ENCODE assay signal across 8 cellular contexts in the genomic region with DNA sequence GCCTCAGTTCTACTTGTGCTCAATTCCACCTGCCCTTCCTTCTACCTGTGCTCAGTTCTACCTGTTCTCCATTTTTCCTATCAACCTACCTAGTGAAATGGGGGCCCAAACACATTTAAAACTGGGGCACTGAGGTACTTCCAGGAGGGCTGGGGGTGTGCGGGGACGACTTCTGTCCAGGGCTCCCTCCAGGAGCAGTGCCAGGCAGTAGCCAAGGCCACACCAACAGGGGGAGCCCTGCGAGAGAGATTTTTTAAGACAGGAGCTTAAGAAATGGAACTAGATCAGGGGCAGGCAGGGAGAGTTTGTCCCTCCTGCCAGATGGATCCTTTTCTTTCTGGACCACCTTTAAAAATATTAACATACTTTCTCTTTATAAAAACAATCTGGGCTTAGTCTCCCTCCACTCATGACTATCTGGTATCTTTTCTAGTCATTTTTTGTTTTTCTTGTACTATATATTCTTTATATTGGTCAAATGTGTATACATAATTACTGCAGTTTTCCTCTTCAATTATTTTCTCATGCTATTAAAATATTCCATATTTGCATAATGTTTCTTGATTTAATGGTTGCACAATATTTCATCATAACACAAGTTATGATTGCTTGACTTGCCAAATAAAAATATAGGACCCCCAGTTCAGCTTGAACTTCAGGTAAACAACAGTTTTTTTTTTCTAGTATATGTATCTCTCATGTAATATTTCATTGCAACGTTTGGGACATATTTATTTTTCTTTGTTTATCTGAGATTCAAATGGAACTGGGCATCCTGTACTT. TPM values are rescaled to one million over a fixed set of nuclear protein-coding genes. Genes with fewer than 3 reads are reported as not detected.
DNase-seq lines count a peak whose midpoint lies in the region; ATAC-seq and TF ChIP-seq lines count a peak whose summit lies in the region.

No MANE protein-coding gene starts in this region.

- peaks cover 0 to 18% (median 6%) of the 10 kb centered on the region in 9 donors for H3K36me3 ChIP-seq in heart right ventricle
- no peaks in the 10 kb centered on the region for H3K36me3 ChIP-seq in PC-9 (ENCODE audit: low read depth)

- H3K4me1 ChIP-seq in heart right ventricle (peaks cover 0 to 3% (median 0%) of the 10 kb centered on the region in 9 donors), PC-9 (replicated peaks; ENCODE audit: insufficient read depth) (no peaks in the 10 kb centered on the region)

- H3K9me2 ChIP-seq in PC-9 (ENCODE audit: insufficient read depth), result no peaks in the 10 kb centered on the region

- no peaks in the 10 kb centered on the region for H4K20me1 ChIP-seq in PC-9 (ENCODE audit: insufficient read depth)

- H3F3A ChIP-seq in PC-9 (ENCODE audit: insufficient read depth, low read depth), result no peaks in the 10 kb centered on the region

- DNase-seq in heart right ventricle, result peak in 1 of 2 donors; percentile 21
- no peak for DNase-seq in Right ventricle myocardium inferior (ENCODE audit: missing footprints)
- peak in 1 of 2 experiments; percentile 1 for DNase-seq in PC-9
- DNase-seq in cerebellar cortex (ENCODE audit: low spot score), result peak; percentile 28
- peak; percentile 47 for DNase-seq in midbrain (lab: John Stamatoyannopoulos, UW)
- no peak for DNase-seq in activated CD4-positive, CD25-positive, alpha-beta regulatory T cell (lab: John Stamatoyannopoulos, UW)
- DNase-seq in NCI-H128 (lab: John Stamatoyannopoulos, UW; ENCODE audit: unreplicated experiment), result no peak

- intact Hi-C loops in heart right ventricle (cut with DNase I) (no loop called here), Right ventricle myocardium inferior (cut with DNase I) (no loop called here), PC-9 (cut with micrococcal nuclease; ENCODE audit: unreplicated experiment) (no loop called here)

- POLR2A ChIA-PET in PC-9 (lab: Charles Lee; ENCODE audit: unreplicated experiment), result no interaction called here

- H3K27ac ChIP-seq in heart right ventricle (no peak overlapping the region), PC-9 (no peak overlapping the region)

- no peaks in the 10 kb centered on the region for H3K79me2 ChIP-seq in PC-9 (ENCODE audit: low read depth)

- CTCF ChIA-PET in PC-9 (lab: Charles Lee), result no interaction called here

- H3K27me3 ChIP-seq in heart right ventricle (no peaks in the 10 kb centered on the region), PC-9 (ENCODE audit: insufficient read depth, low read depth) (no peaks in the 10 kb centered on the region)

- no peak overlapping the region for H3K4me2 ChIP-seq in PC-9

- ATAC-seq in heart right ventricle (peak in 1 of 8 donors; percentile 38), Right ventricle myocardium inferior (no peak), HG03139 (IDR thresholded peaks at IDR 0.05; ENCODE audit: unreplicated experiment) (no peak)

- H3K4me3 ChIP-seq in heart right ventricle, result no peak overlapping the region
- no peak overlapping the region for H3K4me3 ChIP-seq in PC-9

- H3K9me3 ChIP-seq in heart right ventricle (no peaks in the 10 kb centered on the region), PC-9 (ENCODE audit: insufficient read depth, low read depth) (no peaks in the 10 kb centered on the region)

- BruUV-seq in PC-9 (replicated peaks; lab: Mats Ljungman, UMichigan), result no TSS peak

- TF ChIP-seq CTCF in heart right ventricle (IDR thresholded peaks at IDR 0.05), result peak in 7 of 9 donors; percentile 31 to 57 (median 45)
- peak; percentile 50 for TF ChIP-seq CTCF in PC-9 (conservative IDR thresholded peaks at IDR 0.05)

- WGBS in heart right ventricle, 2 donors, result 57 to 63% methylated on average over 4 of the region's 4 CpGs

- H2AFZ ChIP-seq in PC-9, result no peak overlapping the region

RNA-seq across cellular contexts. Expression of a gene that starts 47.3 kb away (rescaled TPM):
- total RNA-seq in heart right ventricle (under 1 TPM in 5 of 10 donors, not detected in 5; 0.09 to 0.19 (median 0.15) TPM), Right ventricle myocardium inferior (not detected), PC-9 (2021) (not detected in 2 replicates)
- polyA plus RNA-seq in heart right ventricle, result under 1 TPM in 1 of 2 donors, not detected in 1; 0.01 TPM

Comparison
In these comparisons a context has a peak if more than half of its experiments do, and no peak if none do; other contexts are left out.
1. DNase-seq: peak in cerebellar cortex (single experiment) and midbrain (single experiment); none in Right ventricle myocardium inferior (single experiment), activated CD4-positive, CD25-positive, alpha-beta regulatory T cell (0 of 4) and NCI-H128 (single experiment).